Comparison of ENCODE assay signal across 19 cellular contexts in the genomic region with DNA sequence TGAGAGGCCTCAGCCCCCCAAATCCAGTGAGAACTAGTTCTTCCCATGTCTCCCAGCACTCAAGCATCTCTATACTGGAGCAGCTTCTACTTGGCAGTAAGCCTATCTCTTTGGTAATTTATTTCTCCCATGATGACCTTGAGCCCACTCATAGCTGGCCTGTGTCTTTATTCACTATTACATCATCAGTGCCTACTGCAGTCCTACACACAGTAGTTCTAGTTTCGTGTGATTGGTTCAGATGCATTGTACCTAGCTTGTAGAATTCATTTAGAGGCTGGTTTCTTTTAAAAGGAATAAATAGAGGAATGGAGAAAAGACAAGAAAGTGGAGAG.
DNase-seq lines count a peak whose midpoint lies in the region; ATAC-seq, FAIRE-seq and TF ChIP-seq lines count a peak whose summit lies in the region.
"Had no signal": no experiment of that assay in that cellular context is flagged by ENCODE, and none has a peak within 500 bp of the region (broad histone marks: within the 10 kb centered on the region; RNA-seq: fewer than 3 reads in every experiment).

No MANE protein-coding gene starts in this region.

- H3K36me3 ChIP-seq in HepG2 (replicated peaks in 1 of 2; ENCODE audit: control insufficient read depth in 1 of 2, insufficient read depth in 2 of 2, low read length in 2 of 2): no peaks in the 10 kb centered on the region
- no peaks in the 10 kb centered on the region for H3K36me3 ChIP-seq in right lobe of liver
- no peaks in the 10 kb centered on the region for H3K36me3 ChIP-seq in RWPE2 (ENCODE audit: low read depth)
- H3K36me3 ChIP-seq in upper lobe of right lung: no peaks in the 10 kb centered on the region

- no peaks in the 10 kb centered on the region for H3K9me3 Mint-ChIP-seq in T-cell
- no peaks in the 10 kb centered on the region for H3K9me3 Mint-ChIP-seq in Calu3 (ENCODE audit: low read depth, unreplicated experiment)
- H3K9me3 Mint-ChIP-seq: CD4-positive, alpha-beta memory T cell had no signal

- H3K4me1 Mint-ChIP-seq in T-cell: peaks cover 0 to 5% (median 4%) of the 10 kb centered on the region in 3 donors
- no peaks in the 10 kb centered on the region for H3K4me1 Mint-ChIP-seq in Calu3 (ENCODE audit: low read depth, unreplicated experiment)
- H3K4me1 Mint-ChIP-seq: CD4-positive, alpha-beta memory T cell had no signal

- H3K4me3 Mint-ChIP-seq in T-cell: no peak overlapping the region
- H3K4me3 Mint-ChIP-seq in Calu3 (ENCODE audit: low read depth, unreplicated experiment): no peak overlapping the region
- H3K4me3 Mint-ChIP-seq: CD4-positive, alpha-beta memory T cell had no signal

- POLR2A ChIA-PET in HepG2 (lab: Yijun Ruan, JAX): no interaction called here
- POLR2A ChIA-PET in T-cell (lab: Charles Lee): interaction anchor here in 1 of 2 donors (0.5 kb wide), 1 partner anchor 505 kb away, joined by 4 read pairs; no protein-coding TSS in a partner anchor

- WGBS in HepG2 (ENCODE audit: low lambda C conversion rate): 12% methylated on average over 1 of the region's 1 CpG
- 75% methylated on average over 1 of the region's 1 CpG for WGBS in right lobe of liver (ENCODE audit: insufficient coverage, low coverage, low lambda C conversion rate, missing lambda C conversion rate)

- no peak for TF ChIP-seq RAD21 in HepG2 (CRISPR knock-in tag; IDR thresholded peaks at IDR 0.05)

- TF ChIP-seq EP300 in HepG2 (IDR thresholded peaks at IDR 0.05; ENCODE audit: low read depth in 2 of 2, low read length in 2 of 2) (no peak), HepG2 (CRISPR knock-in tag; IDR thresholded peaks at IDR 0.05; ENCODE audit: borderline replicate concordance) (no peak)

- DNase-seq in HepG2 (ENCODE audit: low spot score) (no peak), right lobe of liver (no peak), NCI-H2029 (lab: John Stamatoyannopoulos, UW) (peak; percentile 49), RWPE2 (ENCODE audit: low spot score) (no peak), upper lobe of right lung (no peak), T-cell (no peak), Calu3 (no peak)
- DNase-seq: 8988T; C1 segment of cervical spinal cord; CD4-positive, alpha-beta memory T cell; COR-L47; DMS153; DND-41; GM23248; H7 had no signal

- in situ Hi-C loops in HepG2 (cut with HindIII; ENCODE audit: extremely low pct_ligation_motif_present, low pct_unique_long_range_greater_than_20kb): no loop called here

- no peak overlapping the region for H3K9ac ChIP-seq in HepG2 (ENCODE audit: insufficient read depth, low read depth, low read length)
- H3K9ac ChIP-seq: GM23248 had no signal

- no peaks in the 10 kb centered on the region for H3K27me3 Mint-ChIP-seq in T-cell
- H3K27me3 Mint-ChIP-seq in Calu3 (ENCODE audit: unreplicated experiment): peaks cover 5% of the 10 kb centered on the region
- H3K27me3 Mint-ChIP-seq: CD4-positive, alpha-beta memory T cell had no signal

- ATAC-seq in HepG2: no peak
- ATAC-seq in right lobe of liver: no peak
- ATAC-seq in RWPE2 (ENCODE audit: low read depth): peak; percentile 16; the same call in 1 of the 3 replicates
- peak; percentile 35 for ATAC-seq in upper lobe of right lung
- ATAC-seq in T-cell (replicated peaks in 1 of 4): no peak
- ATAC-seq in HG02885 (IDR thresholded peaks at IDR 0.05; ENCODE audit: poor library complexity, unreplicated experiment): no peak

- CTCF ChIA-PET in HepG2 (lab: Yijun Ruan, JAX; ENCODE audit: low intra/inter-chr PET ratio, low total read pairs) (no interaction called here), T-cell (lab: Charles Lee) (interaction anchor here in 1 of 2 donors (0.5 kb wide), 1 partner anchor 10 kb away, joined by 3 read pairs; no protein-coding TSS in a partner anchor), Calu3 (lab: Charles Lee) (interaction anchor here (0.8 kb wide), 1 partner anchor 216 kb away, joined by 3 read pairs; no protein-coding TSS in a partner anchor)

- H3K4me1 ChIP-seq in HepG2 (ENCODE audit: insufficient read depth, low read length) (no peaks in the 10 kb centered on the region), right lobe of liver (no peaks in the 10 kb centered on the region), RWPE2 (ENCODE audit: insufficient read depth, poor library complexity, severe bottlenecking) (peaks cover 13% of the 10 kb centered on the region), upper lobe of right lung (no peaks in the 10 kb centered on the region)

- no peak overlapping the region for H3K27ac ChIP-seq in HepG2 (ENCODE audit: extremely low read length, insufficient read depth, low read length)
- no peak overlapping the region for H3K27ac ChIP-seq in right lobe of liver
- H3K27ac ChIP-seq in RWPE2 (ENCODE audit: poor library complexity, severe bottlenecking): no peak overlapping the region
- no peak overlapping the region for H3K27ac ChIP-seq in upper lobe of right lung
- H3K27ac ChIP-seq: GM23248 had no signal

- H3K9me3 ChIP-seq in HepG2 (ENCODE audit: low read length): no peaks in the 10 kb centered on the region
- H3K9me3 ChIP-seq in right lobe of liver: no peaks in the 10 kb centered on the region
- H3K9me3 ChIP-seq in RWPE2 (ENCODE audit: severe bottlenecking): no peaks in the 10 kb centered on the region
- no peaks in the 10 kb centered on the region for H3K9me3 ChIP-seq in upper lobe of right lung

- no peaks in the 10 kb centered on the region for H4K20me1 ChIP-seq in HepG2 (ENCODE audit: insufficient read depth, low read length)

- no peaks in the 10 kb centered on the region for H3K36me3 Mint-ChIP-seq in T-cell
- no peaks in the 10 kb centered on the region for H3K36me3 Mint-ChIP-seq in Calu3 (ENCODE audit: insufficient read depth, unreplicated experiment)
- H3K36me3 Mint-ChIP-seq: CD4-positive, alpha-beta memory T cell had no signal

- TF ChIP-seq POLR2A in HepG2 (IDR thresholded peaks at IDR 0.05; ENCODE audit: insufficient read depth in 1 of 2, low read depth in 2 of 2, low read length in 2 of 2) (no peak), right lobe of liver (IDR thresholded peaks at IDR 0.05) (no peak)

- BruUV-seq in HepG2 (replicated peaks; lab: Mats Ljungman, UMichigan): no TSS peak
- no TSS peak for BruUV-seq in Calu3 (replicated peaks; lab: Mats Ljungman, UMichigan)

- H3K4me3 ChIP-seq in HepG2 (replicated peaks in 1 of 3; ENCODE audit: insufficient read depth in 1 of 3, low read depth in 2 of 3, low read length in 3 of 3): no peak overlapping the region
- H3K4me3 ChIP-seq in right lobe of liver: no peak overlapping the region
- no peak overlapping the region for H3K4me3 ChIP-seq in RWPE2 (ENCODE audit: severe bottlenecking)
- H3K4me3 ChIP-seq in upper lobe of right lung: no peak overlapping the region
- H3K4me3 ChIP-seq: GM23248 had no signal

- H3K27me3 ChIP-seq in HepG2 (ENCODE audit: control insufficient read depth in 1 of 2, insufficient read depth in 2 of 2, low read length in 2 of 2) (no peaks in the 10 kb centered on the region), right lobe of liver (no peaks in the 10 kb centered on the region), RWPE2 (ENCODE audit: insufficient read depth, poor library complexity, severe bottlenecking) (no peaks in the 10 kb centered on the region), upper lobe of right lung (no peaks in the 10 kb centered on the region)

- no peaks in the 10 kb centered on the region for H3K79me2 ChIP-seq in HepG2 (ENCODE audit: insufficient read depth, low read length)

- TF ChIP-seq CTCF in HepG2 (CRISPR knock-in tag; IDR thresholded peaks at IDR 0.05): no peak
- no peak for TF ChIP-seq CTCF in right lobe of liver (IDR thresholded peaks at IDR 0.05)
- TF ChIP-seq CTCF in RWPE2 (IDR thresholded peaks at IDR 0.05; ENCODE audit: poor library complexity, severe bottlenecking): no peak
- TF ChIP-seq CTCF in upper lobe of right lung (IDR thresholded peaks at IDR 0.05): no peak
- TF ChIP-seq CTCF in Calu3 (IDR thresholded peaks at IDR 0.05; ENCODE audit: unreplicated experiment): no peak

- H3K27ac Mint-ChIP-seq in T-cell: no peak overlapping the region
- no peak overlapping the region for H3K27ac Mint-ChIP-seq in Calu3 (ENCODE audit: unreplicated experiment)
- H3K27ac Mint-ChIP-seq: CD4-positive, alpha-beta memory T cell had no signal

- intact Hi-C loops in HepG2 (cut with micrococcal nuclease; ENCODE audit: unreplicated experiment) (no loop called here), right lobe of liver (cut with DNase I) (no loop called here), upper lobe of right lung (cut with DNase I) (no loop called here), Calu3 (cut with micrococcal nuclease; ENCODE audit: unreplicated experiment) (no loop called here)

- H3K4me2 ChIP-seq in HepG2 (ENCODE audit: low read depth, low read length): no peak overlapping the region

- no peak for FAIRE-seq in HepG2 (lab: Jason Lieb, UNC)
- FAIRE-seq: G401.6, GM12892, H1 had no signal

- H2AFZ ChIP-seq in HepG2 (ENCODE audit: low read length): no peak overlapping the region
- H2AFZ ChIP-seq: GM23248 had no signal

TF ChIP-seq in HepG2, 621 proteins besides CTCF, POLR2A, EP300 and RAD21:
- no peak for TF ChIP-seq ZNF670 (CRISPR knock-in tag; IDR thresholded peaks at IDR 0.05; ENCODE audit: borderline replicate concordance)
- TF ChIP-seq KMT2A (CRISPR knock-in tag; IDR thresholded peaks at IDR 0.05): no peak
- no peak for TF ChIP-seq HDAC2 (CRISPR knock-in tag; IDR thresholded peaks at IDR 0.05)
- peak; percentile 23; the same call in 1 of the 2 replicates for TF ChIP-seq CEBPB (IDR thresholded peaks at IDR 0.05; ENCODE audit: borderline replicate concordance, low read depth, low read length)
- TF ChIP-seq SMC3 (IDR thresholded peaks at IDR 0.05; ENCODE audit: low read length): no peak
- peak; percentile 23; the same call in 1 of the 2 replicates for TF ChIP-seq ATF7 (IDR thresholded peaks at IDR 0.05)
- no peak for TF ChIP-seq ATF7 (CRISPR knock-in tag; IDR thresholded peaks at IDR 0.05)
- no peak for TF ChIP-seq CHD2 (IDR thresholded peaks at IDR 0.05; ENCODE audit: low read depth, low read length)
TF ChIP-seq in HepG2: peak in this region for 2.

Comparison
In these comparisons a context has a peak if more than half of its experiments do, and no peak if none do; other contexts are left out.
1. ATAC-seq: peak in RWPE2 (single experiment) and upper lobe of right lung (single experiment); none in HepG2 (single experiment), right lobe of liver (0 of 4), T-cell (0 of 4) and HG02885 (single experiment).